Comparison of ENCODE assay signal across 8 cellular contexts in the genomic region with DNA sequence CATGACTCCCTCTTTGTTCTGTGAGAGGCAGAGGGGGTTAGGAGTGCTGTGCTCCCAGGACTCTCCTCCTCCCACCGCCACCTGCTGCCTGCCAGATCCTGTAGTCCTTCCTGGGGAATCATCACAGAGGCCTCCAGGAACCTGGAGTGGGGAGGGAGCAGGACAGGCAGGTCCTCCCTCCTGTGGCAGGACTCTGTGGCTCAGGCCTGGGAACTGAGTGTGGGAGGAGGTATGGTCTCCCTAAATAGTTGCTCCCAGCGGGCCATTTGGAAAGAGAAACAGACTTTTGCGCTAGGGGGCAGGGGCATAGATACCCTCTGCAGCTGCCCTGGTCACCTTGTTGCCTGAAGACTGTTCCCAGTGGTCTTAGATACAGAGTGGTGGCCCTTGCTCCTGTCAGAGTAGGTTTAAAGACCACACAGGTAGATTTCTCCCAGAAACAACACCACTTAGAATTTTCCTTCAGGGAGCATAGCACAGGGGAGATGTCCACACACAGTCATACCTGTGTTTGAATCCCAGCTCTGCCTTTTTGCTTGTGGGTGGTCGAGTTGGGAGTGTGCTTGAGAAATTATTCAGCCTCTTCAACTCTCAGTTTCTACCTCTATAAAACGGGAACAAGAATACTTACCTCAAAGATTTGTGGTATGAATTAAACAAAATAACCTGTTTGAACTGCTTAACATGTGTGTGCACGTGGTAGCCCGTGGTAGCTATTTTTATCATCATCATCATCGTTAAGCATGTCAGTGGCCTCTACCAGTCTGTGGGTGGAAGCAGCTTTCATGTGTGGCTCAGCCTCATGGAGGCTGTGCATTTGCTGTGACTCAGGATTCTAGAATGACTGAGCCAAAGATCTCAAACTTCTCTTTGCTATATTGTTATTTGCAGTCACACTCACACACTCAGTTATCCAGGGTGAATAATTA. TPM values are rescaled to one million over a fixed set of nuclear protein-coding genes. Genes with fewer than 3 reads are reported as not detected.
DNase-seq lines count a peak whose midpoint lies in the region; ATAC-seq and TF ChIP-seq lines count a peak whose summit lies in the region.

No MANE protein-coding gene starts in this region.

- H3K27ac Mint-ChIP-seq in activated T-cell treated with anti-CD3 and anti-CD28 coated beads, Interleukin-2, amount 50 U/mL, for 72 hours = peak overlapping the region; percentile 99

- TF ChIP-seq CTCF in right atrium auricular region (IDR thresholded peaks at IDR 0.05) = no peak

- H3K27me3 Mint-ChIP-seq in activated T-cell treated with anti-CD3 and anti-CD28 coated beads, Interleukin-2, amount 50 U/mL, for 72 hours (ENCODE audit: low read depth) = no peaks in the 10 kb centered on the region

- H3K4me3 Mint-ChIP-seq in activated T-cell treated with anti-CD3 and anti-CD28 coated beads, Interleukin-2, amount 50 U/mL, for 72 hours = peak overlapping the region; percentile 83 to 84

- no peaks in the 10 kb centered on the region for H3K27me3 ChIP-seq in right atrium auricular region

- peaks cover 99% of the 10 kb centered on the region for H3K4me1 Mint-ChIP-seq in activated T-cell treated with anti-CD3 and anti-CD28 coated beads, Interleukin-2, amount 50 U/mL, for 72 hours (ENCODE audit: low read depth)

- ATAC-seq in GM21723 (IDR thresholded peaks at IDR 0.05; ENCODE audit: unreplicated experiment) = peak; percentile 54
- peak; percentile 74 to 80 for ATAC-seq in activated T-cell treated with anti-CD3 and anti-CD28 coated beads, Interleukin-2, amount 50 U/mL, for 72 hours (replicated peaks in 1 of 2)

- H3K27ac ChIP-seq in right atrium auricular region = peak overlapping the region; percentile 46 to 58

- H3K9me3 ChIP-seq in right atrium auricular region = no peaks in the 10 kb centered on the region

- peaks cover 10% of the 10 kb centered on the region for H3K36me3 ChIP-seq in right atrium auricular region

- H3K9me3 Mint-ChIP-seq in activated T-cell treated with anti-CD3 and anti-CD28 coated beads, Interleukin-2, amount 50 U/mL, for 72 hours = no peaks in the 10 kb centered on the region

- H3K4me3 ChIP-seq in right atrium auricular region = no peak overlapping the region

- peaks cover 3 to 7% of the 10 kb centered on the region in 2 donors for H3K36me3 Mint-ChIP-seq in activated T-cell treated with anti-CD3 and anti-CD28 coated beads, Interleukin-2, amount 50 U/mL, for 72 hours (ENCODE audit: insufficient read depth in 2 of 2)

- H3K4me1 ChIP-seq in right atrium auricular region = peaks cover 0 to 96% of the 10 kb centered on the region in 2 donors

- DNase-seq in Daoy (ENCODE audit: low read depth) = peak; percentile 85
- peak; percentile 56 for DNase-seq in NCI-H226
- peak; percentile 77 to 87 for DNase-seq in activated T-cell treated with anti-CD3 and anti-CD28 coated beads, Interleukin-2, amount 50 U/mL, for 72 hours
- DNase-seq in right atrium auricular region (ENCODE audit: low spot score) = peak; percentile 57
- peak; percentile 46 for DNase-seq in stimulated activated CD8-positive, alpha-beta memory T cell treated with anti-CD3 and anti-CD28 coated beads, Interleukin-12 subunit alpha, Interleukin-12 subunit beta, amount 100 ng/mL, for 1 hour (ENCODE audit: low read depth)
- DNase-seq in NCI-H2171 (lab: John Stamatoyannopoulos, UW) = no peak
- DNase-seq in NCI-H2196 treated with DMSO at 0.1 percent for 48 hours (lab: John Stamatoyannopoulos, UW; ENCODE audit: unreplicated experiment) = no peak

RNA-seq across cellular contexts. Expression of a gene that starts 55.8 kb away (rescaled TPM):
- 6.9 and 7.1 TPM in 2 replicates for total RNA-seq in Daoy (2014; rRNA removed; shearing (Covaris generic))
- total RNA-seq in activated T-cell treated with anti-CD3 and anti-CD28 coated beads, Interleukin-2, amount 50 U/mL, for 72 hours = 1 to 10 TPM; 7.0 to 7.4 TPM
- total RNA-seq in right atrium auricular region = 10 to 100 TPM in 1 of 2 donors, 1 to 10 TPM in 1; 8.6 to 17.6 TPM

Comparison
In these comparisons a context has a peak if more than half of its experiments do, and no peak if none do; other contexts are left out.
1. DNase-seq: peak in Daoy (single experiment), NCI-H226 (single experiment), activated T-cell treated with anti-CD3 and anti-CD28 coated beads, Interleukin-2, amount 50 U/mL, for 72 hours (2 of 2), right atrium auricular region (single experiment) and stimulated activated CD8-positive, alpha-beta memory T cell treated with anti-CD3 and anti-CD28 coated beads, Interleukin-12 subunit alpha, Interleukin-12 subunit beta, amount 100 ng/mL, for 1 hour (single experiment); none in NCI-H2171 (single experiment) and NCI-H2196 treated with DMSO at 0.1 percent for 48 hours (single experiment).